2 cellular contexts compared by ENCODE assay signal in genomic region chr1:163442940-163443339, GRCh38.
TF ChIP-seq lines count a peak whose summit lies in the region.

No MANE protein-coding gene starts in this region.

TF ChIP-seq in GM23338, 12 proteins besides CTCF, POLR2A, EP300 and RAD21 (continued from another document):
- TF ChIP-seq ETS1 (IDR thresholded peaks at IDR 0.05) (no peak), EZH2phosphoT487 (IDR thresholded peaks at IDR 0.05; ENCODE audit: unreplicated experiment) (no peak), NANOG (IDR thresholded peaks at IDR 0.05; ENCODE audit: borderline replicate concordance) (no peak), REST (IDR thresholded peaks at IDR 0.05; ENCODE audit: unreplicated experiment) (no peak), STAT1 (IDR thresholded peaks at IDR 0.05; ENCODE audit: unreplicated experiment) (no peak), ZNF114 (CRISPR knock-in tag; IDR thresholded peaks at IDR 0.05) (no peak)

TF ChIP-seq in H1, 55 proteins besides CTCF, POLR2A, EP300 and RAD21 (continued from another document):
- TF ChIP-seq GTF2F1 (IDR thresholded peaks at IDR 0.05; ENCODE audit: borderline replicate concordance, low read depth, low read length) (no peak), RFX5 (IDR thresholded peaks at IDR 0.05; ENCODE audit: borderline replicate concordance, low read depth, low read length) (no peak), ATF3 (IDR thresholded peaks at IDR 0.05; ENCODE audit: insufficient read depth, low read depth, low read length) (no peak), KDM1A (IDR thresholded peaks at IDR 0.05; ENCODE audit: borderline replicate concordance, low read length) (no peak), YY1 (IDR thresholded peaks at IDR 0.05; ENCODE audit: low read depth, low read length) (no peak), GABPA (IDR thresholded peaks at IDR 0.05; ENCODE audit: borderline replicate concordance, insufficient read depth, low read length) (no peak), SIN3A (conservative IDR thresholded peaks at IDR 0.05 in 1 of 2, IDR thresholded peaks at IDR 0.05 in 1 of 2; ENCODE audit: low read depth in 1 of 2, low read length in 2 of 2) (no peak), SP1 (IDR thresholded peaks at IDR 0.05; ENCODE audit: low read depth, low read length) (no peak), SIRT6 (IDR thresholded peaks at IDR 0.05; ENCODE audit: low read length) (no peak), CTBP2 (IDR thresholded peaks at IDR 0.05; ENCODE audit: borderline replicate concordance, insufficient read depth, insufficient read length, low read length) (no peak), POLR2AphosphoS5 (IDR thresholded peaks at IDR 0.05; ENCODE audit: low read depth, low read length) (no peak), ZNF274 (IDR thresholded peaks at IDR 0.05; ENCODE audit: borderline replicate concordance, extremely low read depth, low read length) (no peak), CEBPB (IDR thresholded peaks at IDR 0.05; ENCODE audit: low read depth, low read length) (no peak), KDM4A (IDR thresholded peaks at IDR 0.05; ENCODE audit: low read depth, low read length, severe bottlenecking) (no peak), TAF1 (IDR thresholded peaks at IDR 0.05; ENCODE audit: low read depth, low read length) (no peak)
TF ChIP-seq in H1: peak in this region for 0.
